16 cellular contexts compared by ENCODE assay signal in genomic region chr21:21845901-21846396, GRCh38.
DNase-seq lines count a peak whose midpoint lies in the region; ATAC-seq and TF ChIP-seq lines count a peak whose summit lies in the region.
"Had no signal": no experiment of that assay in that cellular context is flagged by ENCODE, and none has a peak within 500 bp of the region (broad histone marks: within the 10 kb centered on the region; RNA-seq: fewer than 3 reads in every experiment).

No MANE protein-coding gene starts in this region.

- no peaks in the 10 kb centered on the region for H3K9me3 ChIP-seq in colonic mucosa
- H3K9me3 ChIP-seq: BE2C, Caco-2 had no signal

- H3K4me3 ChIP-seq in colonic mucosa: no peak overlapping the region
- H3K4me3 ChIP-seq: GM23338 had no signal

- ATAC-seq in SK-N-SH treated with all-trans-retinoic acid at 6 μM for 48 hours: peak; percentile 87
- ATAC-seq in HG03469 (IDR thresholded peaks at IDR 0.05; ENCODE audit: unreplicated experiment): no peak
- no peak for ATAC-seq in GM18517 (IDR thresholded peaks at IDR 0.05; ENCODE audit: unreplicated experiment)
- ATAC-seq: GM23338, HCT116 had no signal

- no peaks in the 10 kb centered on the region for H3K27me3 ChIP-seq in colonic mucosa
- H3K27me3 ChIP-seq: BE2C had no signal

- intact Hi-C loops in colonic mucosa (cut with DNase I): no loop called here

- no peaks in the 10 kb centered on the region for H3K36me3 ChIP-seq in colonic mucosa
- H3K36me3 ChIP-seq: BE2C had no signal

- no peaks in the 10 kb centered on the region for H3K4me1 ChIP-seq in colonic mucosa
- H3K4me1 ChIP-seq: Caco-2 had no signal

- no peak overlapping the region for H3K9ac ChIP-seq in colonic mucosa (ENCODE audit: low read depth in 2 of 2, low read length in 2 of 2)

- no peak overlapping the region for H3K27ac ChIP-seq in colonic mucosa

- DNase-seq in LHCN-M2 (ENCODE audit: low read depth) (peak; percentile 11), iris pigment epithelial cell (ENCODE audit: low read depth) (peak; percentile 19), colonic mucosa (no peak), HUDEP-2 (lab: John Stamatoyannopoulos, UW; ENCODE audit: unreplicated experiment in 76 of 76) (no peak)
- DNase-seq: ACHN; BE2C; C1 segment of cervical spinal cord; Caco-2; CD4-positive, CD25-positive, alpha-beta regulatory T cell; CD8-positive, alpha-beta memory T cell; H7 had no signal

- no peak for TF ChIP-seq CTCF in colonic mucosa (IDR thresholded peaks at IDR 0.05)

TF ChIP-seq in SK-N-SH treated with all-trans-retinoic acid at 6 μM for 48 hours, 23 proteins besides CTCF, POLR2A, EP300 and RAD21:
- TF ChIP-seq TOX (CRISPR knock-in tag; IDR thresholded peaks at IDR 0.05; ENCODE audit: borderline replicate concordance): peak; percentile 69; the same call in 1 of the 2 replicates
- no peak for TF ChIP-seq ZNF70 (CRISPR knock-in tag; IDR thresholded peaks at IDR 0.05)

Comparison
In these comparisons a context has a peak if more than half of its experiments do, and no peak if none do; other contexts are left out.
1. DNase-seq: peak in LHCN-M2 (single experiment) and iris pigment epithelial cell (single experiment); none in colonic mucosa (single experiment) and HUDEP-2 (0 of 76).